8 cellular contexts compared by ENCODE assay signal in the genomic region with DNA sequence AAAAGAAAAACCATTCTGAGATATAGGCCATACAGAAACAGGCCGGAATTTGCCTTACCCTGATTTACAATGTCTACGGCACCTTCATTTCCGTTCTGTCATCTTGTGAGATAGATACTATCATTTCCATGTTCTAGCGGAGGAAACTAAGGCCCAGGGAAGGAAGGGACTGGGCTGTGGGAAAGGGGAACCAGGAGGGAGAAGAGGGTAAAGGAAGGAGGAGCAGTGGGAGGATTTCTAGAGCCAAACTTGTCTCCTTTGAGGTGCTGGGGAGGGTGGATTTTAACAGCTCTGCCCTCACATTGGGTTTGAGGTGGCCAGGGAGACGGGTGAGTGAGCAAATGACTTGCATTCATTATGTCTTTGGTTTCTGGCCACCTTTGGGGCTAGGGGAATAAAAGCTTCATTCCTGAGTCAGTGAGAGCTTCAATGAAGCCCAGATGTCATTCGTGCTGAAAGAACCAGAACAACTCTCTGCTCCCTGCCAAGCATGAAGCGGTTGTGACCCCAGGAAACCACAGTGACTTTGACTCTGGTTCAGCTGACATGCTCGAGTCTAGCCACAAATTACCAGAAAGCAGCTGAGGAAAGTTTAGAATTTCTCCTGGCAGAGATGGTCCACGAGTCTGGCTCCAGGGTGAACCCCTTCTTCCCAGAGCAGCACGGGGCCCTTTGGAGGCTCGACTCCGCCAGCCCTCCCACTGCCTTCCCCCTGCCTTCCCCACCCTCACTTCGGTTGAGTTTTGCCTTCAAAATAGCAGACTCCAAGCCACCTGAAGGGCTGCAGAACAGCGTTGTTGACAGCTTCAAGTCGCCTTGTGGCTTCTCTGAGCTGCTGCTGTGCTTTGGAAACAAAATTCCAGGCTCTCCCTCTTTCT.
DNase-seq lines count a peak whose midpoint lies in the region; ATAC-seq and TF ChIP-seq lines count a peak whose summit lies in the region.

No MANE protein-coding gene starts in this region.

- no peaks in the 10 kb centered on the region for H3K36me3 ChIP-seq in Loucy (ENCODE audit: insufficient read depth, low read length)

- CTCF ChIA-PET in RWPE1 (lab: Yijun Ruan, JAX) = no interaction called here

- H4K20me1 ChIP-seq in Loucy (ENCODE audit: insufficient read depth, low read length, poor library complexity, severe bottlenecking) = no peaks in the 10 kb centered on the region

- H3K79me2 ChIP-seq in Loucy (ENCODE audit: insufficient read depth, low read length) = no peaks in the 10 kb centered on the region

- H3K4me1 ChIP-seq in Loucy (ENCODE audit: insufficient read depth, low read length, poor library complexity, severe bottlenecking) = peaks cover 35% of the 10 kb centered on the region

- DNase-seq in activated T-cell treated with anti-CD3 and anti-CD28 coated beads for 1 hour (ENCODE audit: low read depth) = peak; percentile 7
- DNase-seq in activated T-cell treated with anti-CD3 and anti-CD28 coated beads for 4 hours = no peak
- no peak for DNase-seq in coronary artery (ENCODE audit: low spot score)
- DNase-seq in stimulated activated CD4-positive, alpha-beta T cell treated with anti-CD3 and anti-CD28 coated beads, Interleukin-4, amount 100 ng/mL, for 48 hours (ENCODE audit: low read depth in 2 of 2) = peak; percentile 14 to 16
- no peak for DNase-seq in NCI-H2227 (lab: John Stamatoyannopoulos, UW; ENCODE audit: unreplicated experiment)
- DNase-seq in RWPE1 (ENCODE audit: low spot score) = no peak

- H3F3A ChIP-seq in Loucy (ENCODE audit: low read depth) = peaks cover 4% of the 10 kb centered on the region; the same call in 1 of the 2 replicates

- TF ChIP-seq CTCF in Loucy (conservative IDR thresholded peaks at IDR 0.05; ENCODE audit: low read length) (no peak), coronary artery (IDR thresholded peaks at IDR 0.05) (no peak), RWPE1 (conservative IDR thresholded peaks at IDR 0.05; ENCODE audit: low read depth) (no peak)

- H2AFZ ChIP-seq in Loucy (ENCODE audit: low read length) = peak overlapping the region; percentile 79

- ATAC-seq in HG02973 (IDR thresholded peaks at IDR 0.05; ENCODE audit: unreplicated experiment) = no peak

- H3K4me3 ChIP-seq in Loucy (ENCODE audit: low read length, poor library complexity, severe bottlenecking) = peak overlapping the region; percentile 61
- H3K4me3 ChIP-seq in coronary artery = peak overlapping the region; percentile 60

- H3K27me3 ChIP-seq in Loucy (ENCODE audit: insufficient read depth, low read length, poor library complexity, severe bottlenecking) = no peaks in the 10 kb centered on the region

- H3K27ac ChIP-seq in coronary artery (peak overlapping the region; percentile 86 to 88), RWPE1 (no peak overlapping the region)

- H3K4me2 ChIP-seq in Loucy (ENCODE audit: low read depth, low read length, poor library complexity, severe bottlenecking) = peak overlapping the region; percentile 86

- H3K9ac ChIP-seq in Loucy (ENCODE audit: low read depth, low read length, poor library complexity, severe bottlenecking) = peak overlapping the region; percentile 61

- no peaks in the 10 kb centered on the region for H3K9me3 ChIP-seq in Loucy (ENCODE audit: insufficient read depth, low read depth, low read length)

- POLR2A ChIA-PET in RWPE1 (lab: Yijun Ruan, JAX; ENCODE audit: low non-redundant PET) = no interaction called here

- H3K9me2 ChIP-seq in Loucy (replicated peaks; ENCODE audit: low read depth, low read length) = no peaks in the 10 kb centered on the region

Comparison
In these comparisons a context has a peak if more than half of its experiments do, and no peak if none do; other contexts are left out.
1. DNase-seq: peak in activated T-cell treated with anti-CD3 and anti-CD28 coated beads for 1 hour (single experiment) and stimulated activated CD4-positive, alpha-beta T cell treated with anti-CD3 and anti-CD28 coated beads, Interleukin-4, amount 100 ng/mL, for 48 hours (2 of 2); none in activated T-cell treated with anti-CD3 and anti-CD28 coated beads for 4 hours (single experiment), coronary artery (single experiment), NCI-H2227 (single experiment) and RWPE1 (single experiment).